ENCODE assay signal across 26 cellular contexts in genomic region chr1:31860576-31860975, GRCh38. TPM values are rescaled to one million over a fixed set of nuclear protein-coding genes. Genes with fewer than 3 reads are reported as not detected.
A peak's percentile ranks its signal among the peaks of the same experiment; 100 is the strongest.
DNase-seq lines count a peak whose midpoint lies in the region; TF ChIP-seq lines count a peak whose summit lies in the region.
"Had no signal": no experiment of that assay in that cellular context is flagged by ENCODE, and none has a peak within 500 bp of the region (broad histone marks: within the 10 kb centered on the region; RNA-seq: fewer than 3 reads in every experiment).

No MANE protein-coding gene starts in this region.

- no peaks in the 10 kb centered on the region for H3K79me2 ChIP-seq in GM23248 (ENCODE audit: insufficient read depth)

- no peaks in the 10 kb centered on the region for H3K9me3 ChIP-seq in GM23248 (ENCODE audit: low read depth)
- H3K9me3 ChIP-seq in Peyer's patch = no peaks in the 10 kb centered on the region
- H3K9me3 ChIP-seq: A549, Caco-2 had no signal

- no peak overlapping the region for H3K27ac ChIP-seq in GM23248
- H3K27ac ChIP-seq in cingulate gyrus (ENCODE audit: low read depth, low read length) = peak overlapping the region; percentile 83
- H3K27ac ChIP-seq in substantia nigra (ENCODE audit: low read depth, low read length, poor library complexity, severe bottlenecking) = peak overlapping the region; percentile 79
- H3K27ac ChIP-seq in Peyer's patch = no peak overlapping the region
- H3K27ac ChIP-seq: A549 had no signal

- in situ Hi-C loops in GM23248 (cut with MboI) = no loop called here

- H3K4me1 ChIP-seq in GM23248 (ENCODE audit: insufficient read depth) = no peaks in the 10 kb centered on the region
- no peaks in the 10 kb centered on the region for H3K4me1 ChIP-seq in Peyer's patch

- no peak overlapping the region for H3K4me3 ChIP-seq in GM23248
- H3K4me3 ChIP-seq in Peyer's patch = no peak overlapping the region
- H3K4me3 ChIP-seq: A549, GM12878, HAP-1 had no signal

- no peaks in the 10 kb centered on the region for H4K20me1 ChIP-seq in GM23248 (ENCODE audit: insufficient read depth)

- H3F3A ChIP-seq in GM23248 (ENCODE audit: insufficient read depth) = no peaks in the 10 kb centered on the region

- H3K4me2 ChIP-seq in GM23248 (ENCODE audit: unreplicated experiment) = no peak overlapping the region
- H3K4me2 ChIP-seq: A549 had no signal

- H2AFZ ChIP-seq in GM23248 = peak overlapping the region; percentile 56; the same call in 1 of the 2 replicates

- 34 to 35% methylated on average over 7 of the region's 7 CpGs for WGBS in GM23248 (ENCODE audit: low coverage in 1 of 2, low lambda C conversion rate in 2 of 2, missing lambda C conversion rate in 2 of 2), 2 experiments

- no peak for TF ChIP-seq POLR2A in Peyer's patch (IDR thresholded peaks at IDR 0.05)

- TF ChIP-seq CTCF in Peyer's patch (IDR thresholded peaks at IDR 0.05) = no peak

- H3K9ac ChIP-seq in GM23248 = no peak overlapping the region

- no peak for DNase-seq in GM23248
- DNase-seq in mesenteric fat pad (ENCODE audit: low spot score) = peak; percentile 9
- DNase-seq in substantia nigra (lab: John Stamatoyannopoulos, UW) = peak in 1 of 49 donors; percentile 6
- no peak for DNase-seq in NCI-H446 treated with DMSO at 0.1 percent for 48 hours (lab: John Stamatoyannopoulos, UW)
- no peak for DNase-seq in Peyer's patch
- no peak for DNase-seq in stimulated activated CD4-positive, alpha-beta T cell treated with anti-CD3 and anti-CD28 coated beads, Interleukin-4, amount 100 ng/mL, for 24 hours
- DNase-seq: AML-193; C1 segment of cervical spinal cord; Caco-2; CD8-positive, alpha-beta T cell; DMS79; EL; GDM1; GOT3; HFFc6; KBM-7; NCI-H1105 treated with DMSO at 0.1 percent for 48 hours; NCI-H146; NCI-H1930; NCI-H2107; NCI-H524 treated with DMSO at 0.1 percent for 48 hours; NCI-H774 had no signal

- H3K36me3 ChIP-seq in GM23248 (ENCODE audit: low read depth) = no peaks in the 10 kb centered on the region
- H3K36me3 ChIP-seq in Peyer's patch = no peaks in the 10 kb centered on the region

- H3K9me2 ChIP-seq in GM23248 (ENCODE audit: insufficient read depth) = no peaks in the 10 kb centered on the region

- H3K27me3 ChIP-seq in GM23248 (replicated peaks; ENCODE audit: insufficient read depth) (no peaks in the 10 kb centered on the region), Peyer's patch (no peaks in the 10 kb centered on the region)

RNA-seq across cellular contexts. Expression of gene SPOCD1, which starts 44.8 kb away (rescaled TPM):
- 36.8 and 43.0 TPM in 2 replicates for total RNA-seq in GM23248 (2014; rRNA removed; shearing (Covaris generic))
- polyA plus RNA-seq in GM23248 (2016; fragmentation: Nextera tagmentation; extraction: Ambion mirVana) = 27.8 and 27.9 TPM in 2 replicates
- total RNA-seq in mesenteric fat pad (9.5 TPM), Peyer's patch (1 to 10 TPM in 1 of 4 donors, under 1 TPM in 1, not detected in 2; 0.80 to 3.3 TPM)
- total RNA-seq: CD8-positive, alpha-beta T cell had no signal

Comparison
In these comparisons a context has a peak if more than half of its experiments do, and no peak if none do; other contexts are left out.
1. H3K27ac ChIP-seq: peak in cingulate gyrus (single experiment) and substantia nigra (single experiment); none in GM23248 (single experiment) and Peyer's patch (0 of 4).